Comparison of ENCODE assay signal across 1 cellular context in genomic region chr14:69152944-69153847, GRCh38.
TF ChIP-seq lines count a peak whose summit lies in the region.

Gene DCAF5, minus strand, starts transcription at chr14:69153119. Its CDS starts 141 bp downstream, at chr14:69152978.

TF ChIP-seq in K562, 482 proteins besides CTCF, POLR2A, EP300 and RAD21 (continued from another document and continues in another):
- TF ChIP-seq ETV5 (CRISPR knock-in tag; IDR thresholded peaks at IDR 0.05; ENCODE audit: low read depth) (0 out of 2 replicates have a peak, but pooled peaks have one; percentile 56), LCOR (CRISPR knock-in tag; IDR thresholded peaks at IDR 0.05) (no peak), NBN (IDR thresholded peaks at IDR 0.05; ENCODE audit: low read depth) (no peak), MECOM (CRISPR knock-in tag; IDR thresholded peaks at IDR 0.05) (no peak), PREB (CRISPR knock-in tag; IDR thresholded peaks at IDR 0.05) (no peak), CC2D1A (IDR thresholded peaks at IDR 0.05) (no peak), HNRNPK (IDR thresholded peaks at IDR 0.05; ENCODE audit: low read depth, low read length, poor library complexity, severe bottlenecking) (peak; percentile 99), EWSR1 (IDR thresholded peaks at IDR 0.05; ENCODE audit: borderline replicate concordance, low read depth, partially characterized antibody) (no peak), GATA2 (CRISPR knock-in tag; IDR thresholded peaks at IDR 0.05) (no peak), ATF4 (CRISPR knock-in tag; IDR thresholded peaks at IDR 0.05) (no peak), POLR2AphosphoS2 (IDR thresholded peaks at IDR 0.05; ENCODE audit: low read length) (no peak), ZNF253 (CRISPR knock-in tag; conservative IDR thresholded peaks at IDR 0.05) (no peak), PHF20 (IDR thresholded peaks at IDR 0.05; ENCODE audit: partially characterized antibody) (no peak), PTBP1 (IDR thresholded peaks at IDR 0.05; ENCODE audit: low read depth, low read length) (no peak), SIN3B (IDR thresholded peaks at IDR 0.05; ENCODE audit: low read depth) (peak; percentile 39; the same call in 1 of the 2 replicates), HDAC3 (IDR thresholded peaks at IDR 0.05; ENCODE audit: borderline replicate concordance, partially characterized antibody) (no peak), SMARCB1 (IDR thresholded peaks at IDR 0.05; ENCODE audit: insufficient read length, low read depth) (no peak), SMARCC2 (IDR thresholded peaks at IDR 0.05; ENCODE audit: low read depth) (no peak), SAFB (IDR thresholded peaks at IDR 0.05; ENCODE audit: borderline replicate concordance, low read depth, low read length) (no peak), ZNF639 (CRISPR knock-in tag; conservative IDR thresholded peaks at IDR 0.05 in 1 of 2, IDR thresholded peaks at IDR 0.05 in 1 of 2) (peak in 1 of 2 experiments; percentile 77; a peak in 2 of 4 replicates), NELFE (IDR thresholded peaks at IDR 0.05; ENCODE audit: insufficient read depth, insufficient read length) (no peak), FOXM1 (IDR thresholded peaks at IDR 0.05; ENCODE audit: low read depth) (no peak), FOXM1 (CRISPR knock-in tag; IDR thresholded peaks at IDR 0.05; ENCODE audit: low read depth) (no peak), SNAPC5 (CRISPR knock-in tag; IDR thresholded peaks at IDR 0.05) (no peak), FOXK2 (conservative IDR thresholded peaks at IDR 0.05 in 1 of 2, IDR thresholded peaks at IDR 0.05 in 1 of 2; ENCODE audit: low read depth in 2 of 2) (no peak), ZNF57 (CRISPR knock-in tag; IDR thresholded peaks at IDR 0.05) (no peak), SRSF3 (IDR thresholded peaks at IDR 0.05; ENCODE audit: insufficient read depth, low read length) (no peak), FOXP4 (CRISPR knock-in tag; IDR thresholded peaks at IDR 0.05; ENCODE audit: borderline replicate concordance) (no peak), HIVEP1 (CRISPR knock-in tag; IDR thresholded peaks at IDR 0.05) (no peak), SRSF7 (optimal IDR thresholded peaks at IDR 0.05; ENCODE audit: low read depth, low read length) (no peak), ZFP1 (CRISPR knock-in tag; IDR thresholded peaks at IDR 0.05) (no peak), ARID3A (IDR thresholded peaks at IDR 0.05; ENCODE audit: borderline replicate concordance, low read depth, low read length) (no peak), L3MBTL2 (IDR thresholded peaks at IDR 0.05) (peak; percentile 41), TEAD4 (IDR thresholded peaks at IDR 0.05; ENCODE audit: low read length) (no peak), TEAD4 (CRISPR knock-in tag; IDR thresholded peaks at IDR 0.05; ENCODE audit: borderline replicate concordance) (no peak), KDM4B (IDR thresholded peaks at IDR 0.05; ENCODE audit: borderline replicate concordance in 2 of 2, low read depth in 1 of 2) (no peak), SMAD4 (CRISPR knock-in tag; conservative IDR thresholded peaks at IDR 0.05) (peak; percentile 76), CBFA2T3 (IDR thresholded peaks at IDR 0.05) (no peak), POLR2G (IDR thresholded peaks at IDR 0.05; ENCODE audit: low read depth, low read length) (peak; percentile 88), RFX7 (CRISPR knock-in tag; IDR thresholded peaks at IDR 0.05) (no peak), NONO (IDR thresholded peaks at IDR 0.05; ENCODE audit: low read depth in 2 of 2, low read length in 1 of 2) (peak; percentile 33 to 63; a peak in 1 of 4 replicates), TRIM24 (IDR thresholded peaks at IDR 0.05) (no peak), ZNF512 (tag; IDR thresholded peaks at IDR 0.05) (no peak), DMBX1 (CRISPR knock-in tag; IDR thresholded peaks at IDR 0.05; ENCODE audit: borderline replicate concordance) (no peak), STAT5A (IDR thresholded peaks at IDR 0.05; ENCODE audit: borderline replicate concordance, low read length) (no peak), CEBPG (CRISPR knock-in tag; IDR thresholded peaks at IDR 0.05) (no peak), CEBPG (tag; conservative IDR thresholded peaks at IDR 0.05 in 1 of 2, IDR thresholded peaks at IDR 0.05 in 1 of 2) (no peak), EP400 (IDR thresholded peaks at IDR 0.05) (no peak; the same call in 1 of the 2 replicates), GABPA (tag; conservative IDR thresholded peaks at IDR 0.05; ENCODE audit: low read depth) (peak; percentile 80), BCL6 (CRISPR knock-in tag; IDR thresholded peaks at IDR 0.05) (no peak), MAFK (IDR thresholded peaks at IDR 0.05; ENCODE audit: low read length) (no peak), RBM25 (IDR thresholded peaks at IDR 0.05; ENCODE audit: low read depth, low read length, severe bottlenecking) (no peak), ZNF518B (CRISPR knock-in tag; IDR thresholded peaks at IDR 0.05) (no peak), HNRNPL (IDR thresholded peaks at IDR 0.05; ENCODE audit: low read depth, low read length) (no peak), DNMT1 (IDR thresholded peaks at IDR 0.05) (no peak), POLR3A (IDR thresholded peaks at IDR 0.05; ENCODE audit: borderline replicate concordance, extremely low read depth, insufficient read depth, insufficient read length) (no peak), MCM3 (IDR thresholded peaks at IDR 0.05) (no peak), ZNF24 (IDR thresholded peaks at IDR 0.05) (no peak), AFF4 (CRISPR knock-in tag; IDR thresholded peaks at IDR 0.05) (no peak), CTBP1 (IDR thresholded peaks at IDR 0.05; ENCODE audit: borderline replicate concordance) (peak; percentile 84), SMAD1 (IDR thresholded peaks at IDR 0.05; ENCODE audit: low read depth, low read length, partially characterized antibody) (no peak)
